ENCODE assay signal across 5 cellular contexts in genomic region chr4:94385452-94385851, GRCh38. TPM values are rescaled to one million over a fixed set of nuclear protein-coding genes. Genes with fewer than 3 reads are reported as not detected.
"Had no signal": no experiment of that assay in that cellular context is flagged by ENCODE, and none has a peak within 500 bp of the region (broad histone marks: within the 10 kb centered on the region; RNA-seq: fewer than 3 reads in every experiment).

No MANE protein-coding gene starts in this region.

RNA-seq across cellular contexts. Expression of gene HPGDS, which starts 42.8 kb away (rescaled TPM):
- total RNA-seq: HepG2, HT-29, HT1080, IMR-90 had no signal
- polyA plus RNA-seq: HepG2, IgD-negative memory B cell, IMR-90 had no signal
